12 cellular contexts compared by ENCODE assay signal in genomic region chr14:100256339-100256895, GRCh38. TPM values are rescaled to one million over a fixed set of nuclear protein-coding genes. Genes with fewer than 3 reads are reported as not detected.
DNase-seq lines count a peak whose midpoint lies in the region; ATAC-seq and TF ChIP-seq lines count a peak whose summit lies in the region.
"Had no signal": no experiment of that assay in that cellular context is flagged by ENCODE, and none has a peak within 500 bp of the region (broad histone marks: within the 10 kb centered on the region; RNA-seq: fewer than 3 reads in every experiment).

No MANE protein-coding gene starts in this region.

- H3K4me1 Mint-ChIP-seq in CD8-positive, alpha-beta memory T cell = peaks cover 67 to 92% (median 90%) of the 10 kb centered on the region in 3 donors

- intact Hi-C loops in mucosa of descending colon (cut with DNase I, micrococcal nuclease) = no loop called here

- peak; percentile 61 for ATAC-seq in GM19372 (IDR thresholded peaks at IDR 0.05; ENCODE audit: low read depth, unreplicated experiment)
- ATAC-seq in HG03025 (IDR thresholded peaks at IDR 0.05; ENCODE audit: low FRiP score, unreplicated experiment) = peak; percentile 56
- ATAC-seq in mucosa of descending colon = no peak

- H3K36me3 Mint-ChIP-seq in CD8-positive, alpha-beta memory T cell = peaks cover 0 to under 1% (median 0%) of the 10 kb centered on the region in 3 donors

- no peaks in the 10 kb centered on the region for H3K36me3 ChIP-seq in CD8-positive, alpha-beta memory T cell (ENCODE audit: insufficient read depth, low read length)
- H3K36me3 ChIP-seq in mucosa of descending colon (ENCODE audit: low read depth) = no peaks in the 10 kb centered on the region

- no peaks in the 10 kb centered on the region for H3K9me3 Mint-ChIP-seq in CD8-positive, alpha-beta memory T cell

- H3K4me3 Mint-ChIP-seq in CD8-positive, alpha-beta memory T cell = peak overlapping the region in 4 of 7 donors; percentile 16 to 54 (median 20)

- peak overlapping the region in 5 of 8 donors; percentile 0 to 61 (median 3) for H3K27ac Mint-ChIP-seq in CD8-positive, alpha-beta memory T cell

- H3K4me3 ChIP-seq in CD8-positive, alpha-beta memory T cell (ENCODE audit: low read length) = no peak overlapping the region
- H3K4me3 ChIP-seq in mucosa of descending colon = no peak overlapping the region
- H3K4me3 ChIP-seq: BLaER1 had no signal

- POLR2A ChIA-PET in CD8-positive, alpha-beta memory T cell (lab: Charles Lee) = no interaction called here

- no peaks in the 10 kb centered on the region for H3K27me3 Mint-ChIP-seq in CD8-positive, alpha-beta memory T cell

- DNase-seq in CD8-positive, alpha-beta memory T cell = no peak
- DNase-seq in RPMI8226 = peak; percentile 55
- DNase-seq in NCI-H226 = no peak
- DNase-seq in midbrain (lab: John Stamatoyannopoulos, UW) = no peak
- no peak for DNase-seq in hypothalamus (lab: John Stamatoyannopoulos, UW)
- DNase-seq in mucosa of descending colon = no peak
- DNase-seq: NCI-H774, WERI-Rb-1 had no signal

- no peaks in the 10 kb centered on the region for H3K9me3 ChIP-seq in CD8-positive, alpha-beta memory T cell (ENCODE audit: low read length)
- no peaks in the 10 kb centered on the region for H3K9me3 ChIP-seq in mucosa of descending colon
- H3K9me3 ChIP-seq: BLaER1 had no signal

- H3K4me1 ChIP-seq in CD8-positive, alpha-beta memory T cell (ENCODE audit: insufficient read depth, low read length) = peaks cover 78% of the 10 kb centered on the region
- H3K4me1 ChIP-seq in mucosa of descending colon (ENCODE audit: low read depth) = peaks cover 18% of the 10 kb centered on the region

- TF ChIP-seq CTCF in mucosa of descending colon (IDR thresholded peaks at IDR 0.05) = no peak

- H3K27me3 ChIP-seq in CD8-positive, alpha-beta memory T cell (ENCODE audit: insufficient read depth, low read length, poor library complexity, severe bottlenecking) = no peaks in the 10 kb centered on the region
- H3K27me3 ChIP-seq: BLaER1 had no signal

- CTCF ChIA-PET in CD8-positive, alpha-beta memory T cell (lab: Charles Lee) = interaction anchor here (1.3 to 1.5 kb wide), 2 partner anchors 16 to 29 kb away, joined by 3 read pairs; no protein-coding TSS in a partner anchor

- no peak overlapping the region for H3K27ac ChIP-seq in CD8-positive, alpha-beta memory T cell (ENCODE audit: low read depth, low read length)
- H3K27ac ChIP-seq: BLaER1, KMS-11, WERI-Rb-1 had no signal

RNA-seq across cellular contexts. Expression of gene YY1, which starts 17.5 kb away (rescaled TPM):
- total RNA-seq in CD8-positive, alpha-beta memory T cell = 100 to 1,000 TPM; 109 to 116 TPM
- 24.2 TPM for polyA plus RNA-seq in CD8-positive, alpha-beta memory T cell
- 10 to 100 TPM; 60.8 to 78.7 (median 72.9) TPM for total RNA-seq in mucosa of descending colon

RNA-seq across cellular contexts. Expression of gene SLC25A29, which starts 49.8 kb away (rescaled TPM):
- 10 to 100 TPM; 10.4 to 10.5 TPM for total RNA-seq in CD8-positive, alpha-beta memory T cell
- polyA plus RNA-seq in CD8-positive, alpha-beta memory T cell = 7.0 TPM
- 10 to 100 TPM; 19.6 to 28.2 (median 28.1) TPM for total RNA-seq in mucosa of descending colon
